31 cellular contexts compared by ENCODE assay signal in the genomic region with DNA sequence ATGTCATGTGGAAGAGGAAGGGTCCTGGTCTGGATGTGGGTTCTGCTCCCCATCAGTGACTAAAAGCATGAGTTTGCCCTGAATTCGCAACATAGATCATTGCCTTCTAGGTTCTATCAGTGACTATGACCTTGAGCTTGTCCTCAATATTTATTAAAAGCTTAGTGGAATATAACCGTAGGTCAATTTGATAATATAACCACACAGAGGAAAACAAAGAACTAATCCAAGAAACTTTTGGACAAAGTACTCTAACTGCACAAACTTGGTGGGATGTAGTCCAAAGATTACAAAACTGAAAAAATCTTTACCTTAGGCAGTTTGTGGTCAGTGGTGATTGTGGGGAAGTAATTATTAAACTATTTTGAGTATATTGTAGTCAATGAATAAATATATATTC.
"Had no signal": no experiment of that assay in that cellular context is flagged by ENCODE, and none has a peak within 500 bp of the region (broad histone marks: within the 10 kb centered on the region; RNA-seq: fewer than 3 reads in every experiment).

No MANE protein-coding gene starts in this region.

- FAIRE-seq: TTC549 had no signal

- H3K27ac ChIP-seq: ascending aorta, WERI-Rb-1 had no signal

- H3K27me3 ChIP-seq: ascending aorta had no signal

- H3K9me3 ChIP-seq: ascending aorta had no signal

- H3K4me1 ChIP-seq: ascending aorta had no signal

- H3K4me3 ChIP-seq: ascending aorta had no signal

- ATAC-seq: activated CD4-positive, alpha-beta T cell treated with anti-CD3 and anti-CD28 coated beads for 36 hours; activated CD4-positive, CD25-positive, alpha-beta regulatory T cell treated with anti-CD3 and anti-CD28 coated beads, Interleukin-2, amount 50 U/mL, for 24 hours; activated CD8-positive, alpha-beta memory T cell treated with anti-CD3 and anti-CD28 coated beads, Interleukin-2, amount 10 ng/mL, durations not matched to agents 7 days and 5 days; activated CD8-positive, alpha-beta T cell treated with anti-CD3 and anti-CD28 coated beads, Interleukin-2, amount 10 ng/mL, durations not matched to agents 7 days and 5 days; activated naive CD8-positive, alpha-beta T cell treated with anti-CD3 and anti-CD28 coated beads, Interleukin-2, amount 50 U/mL, for 24 hours; WTC11 had no signal

- DNase-seq: activated CD4-positive, alpha-beta memory T cell treated with anti-CD3 and anti-CD28 coated beads, Interleukin-2, amount 10 ng/mL, durations not matched to agents 7 days and 5 days; activated CD4-positive, alpha-beta T cell treated with anti-CD3 and anti-CD28 coated beads for 1 hour; activated CD4-positive, alpha-beta T cell treated with anti-CD3 and anti-CD28 coated beads for 36 hours; activated CD4-positive, alpha-beta T cell treated with anti-CD3 and anti-CD28 coated beads for 48 hours; activated CD4-positive, alpha-beta T cell treated with anti-CD3 and anti-CD28 coated beads, Interleukin-2, amount 10 ng/mL, durations not matched to agents 7 days and 5 days; activated CD4-positive, alpha-beta T cell treated with anti-CD3 and anti-CD28 coated beads, Interleukin-2, amount 50 U/mL, for 48 hours; activated CD4-positive, CD25-positive, alpha-beta regulatory T cell; activated CD8-positive, alpha-beta memory T cell treated with anti-CD3 and anti-CD28 coated beads for 24 hours; activated CD8-positive, alpha-beta memory T cell treated with anti-CD3 and anti-CD28 coated beads, Interleukin-2, amount 10 ng/mL, durations not matched to agents 7 days and 5 days; activated CD8-positive, alpha-beta memory T cell treated with anti-CD3 and anti-CD28 coated beads, Interleukin-2, amount 50 U/mL, for 48 hours; activated CD8-positive, alpha-beta T cell treated with anti-CD3 and anti-CD28 coated beads, Interleukin-2, amount 10 ng/mL, durations not matched to agents 7 days and 5 days; activated effector memory CD4-positive, alpha-beta T cell treated with Interleukin-2 at 50 U/mL for 16 hours; activated gamma-delta T cell; activated naive CD4-positive, alpha-beta T cell treated with anti-CD3 and anti-CD28 coated beads, Interleukin-2, amount 10 ng/mL, durations not matched to agents 7 days and 5 days; activated naive CD4-positive, alpha-beta T cell treated with Interleukin-2 at 50 U/mL for 16 hours; activated naive CD8-positive, alpha-beta T cell treated with anti-CD3 and anti-CD28 coated beads, Interleukin-2, amount 10 ng/mL, durations not matched to agents 7 days and 5 days; activated naive CD8-positive, alpha-beta T cell treated with anti-CD3 and anti-CD28 coated beads, Interleukin-2, amount 50 U/mL, for 24 hours; activated T-cell treated with anti-CD3 and anti-CD28 coated beads, Interleukin-2, amount 50 U/mL, for 24 hours; activated T-cell treated with anti-CD3 and anti-CD28 coated beads, Interleukin-2, amount 50 U/mL, for 48 hours; amygdala; anterior cingulate cortex; central memory CD4-positive, alpha-beta T cell; SW 1271; T-helper 1 cell; T-helper 2 cell; T-helper 9 cell; WERI-Rb-1 had no signal

- H3K36me3 ChIP-seq: ascending aorta, WERI-Rb-1 had no signal
